Comparison of ENCODE assay signal across 1 cellular context in the genomic region with DNA sequence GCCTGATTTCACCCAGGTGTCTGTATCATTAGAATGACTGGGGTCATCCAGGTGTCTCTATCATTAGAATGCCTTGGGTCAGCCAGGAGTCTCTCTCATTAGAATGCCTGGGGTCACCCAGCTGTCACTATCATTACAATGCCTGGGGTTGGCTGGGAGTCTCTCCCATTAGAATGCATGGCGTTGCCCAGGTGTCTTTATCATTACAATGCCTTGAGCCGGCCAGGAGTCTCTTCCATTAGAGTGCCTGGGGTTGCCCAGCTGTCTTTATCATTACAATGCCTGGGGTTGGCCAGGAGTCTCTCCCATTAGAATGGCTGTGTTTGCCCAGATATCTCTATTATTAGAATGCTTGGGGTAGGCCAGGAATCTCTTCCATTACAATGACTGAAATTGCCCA.
TF ChIP-seq lines count a peak whose summit lies in the region.

No MANE protein-coding gene starts in this region.

TF ChIP-seq in HepG2, 621 proteins besides CTCF, POLR2A, EP300 and RAD21:
- TF ChIP-seq ZNF24 (IDR thresholded peaks at IDR 0.05) (no peak), ZNF431 (CRISPR knock-in tag; IDR thresholded peaks at IDR 0.05; ENCODE audit: borderline replicate concordance, low read depth) (no peak), NFRKB (IDR thresholded peaks at IDR 0.05) (no peak), GLI4 (CRISPR knock-in tag; IDR thresholded peaks at IDR 0.05; ENCODE audit: borderline replicate concordance) (no peak), FOXA1 (IDR thresholded peaks at IDR 0.05) (no peak), FOXA1 (CRISPR knock-in tag; IDR thresholded peaks at IDR 0.05) (no peak), SP2 (CRISPR knock-in tag; IDR thresholded peaks at IDR 0.05) (no peak), JARID2 (CRISPR knock-in tag; IDR thresholded peaks at IDR 0.05; ENCODE audit: insufficient replicate concordance) (no peak), ZNF446 (CRISPR knock-in tag; IDR thresholded peaks at IDR 0.05) (no peak), RELA (CRISPR knock-in tag; IDR thresholded peaks at IDR 0.05) (no peak), SRSF1 (optimal IDR thresholded peaks at IDR 0.05; ENCODE audit: low read depth, low read length) (no peak), TCF7 (IDR thresholded peaks at IDR 0.05; ENCODE audit: low read depth) (no peak), FOXO1 (CRISPR knock-in tag; IDR thresholded peaks at IDR 0.05) (no peak), ZBTB21 (CRISPR knock-in tag; IDR thresholded peaks at IDR 0.05) (no peak), ELF1 (CRISPR knock-in tag; IDR thresholded peaks at IDR 0.05) (no peak)
- TF ChIP-seq, protein P1, sequence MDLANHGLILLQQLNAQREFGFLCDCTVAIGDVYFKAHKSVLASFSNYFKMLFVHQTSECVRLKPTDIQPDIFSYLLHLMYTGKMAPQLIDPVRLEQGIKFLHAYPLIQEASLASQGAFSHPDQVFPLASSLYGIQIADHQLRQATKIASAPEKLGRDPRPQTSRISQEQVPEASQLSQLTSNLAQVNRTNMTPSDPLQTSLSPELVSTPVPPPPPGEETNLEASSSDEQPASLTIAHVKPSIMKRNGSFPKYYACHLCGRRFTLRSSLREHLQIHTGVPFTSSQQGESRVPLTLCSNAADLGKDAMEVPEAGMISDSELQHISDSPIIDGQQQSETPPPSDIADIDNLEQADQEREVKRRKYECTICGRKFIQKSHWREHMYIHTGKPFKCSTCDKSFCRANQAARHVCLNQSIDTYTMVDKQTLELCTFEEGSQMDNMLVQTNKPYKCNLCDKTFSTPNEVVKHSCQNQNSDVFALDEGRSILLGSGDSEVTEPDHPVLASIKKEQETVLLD (CRISPR knock-in tag; IDR thresholded peaks at IDR 0.05; ENCODE audit: low read depth): no peak
- TF ChIP-seq, protein P2, sequence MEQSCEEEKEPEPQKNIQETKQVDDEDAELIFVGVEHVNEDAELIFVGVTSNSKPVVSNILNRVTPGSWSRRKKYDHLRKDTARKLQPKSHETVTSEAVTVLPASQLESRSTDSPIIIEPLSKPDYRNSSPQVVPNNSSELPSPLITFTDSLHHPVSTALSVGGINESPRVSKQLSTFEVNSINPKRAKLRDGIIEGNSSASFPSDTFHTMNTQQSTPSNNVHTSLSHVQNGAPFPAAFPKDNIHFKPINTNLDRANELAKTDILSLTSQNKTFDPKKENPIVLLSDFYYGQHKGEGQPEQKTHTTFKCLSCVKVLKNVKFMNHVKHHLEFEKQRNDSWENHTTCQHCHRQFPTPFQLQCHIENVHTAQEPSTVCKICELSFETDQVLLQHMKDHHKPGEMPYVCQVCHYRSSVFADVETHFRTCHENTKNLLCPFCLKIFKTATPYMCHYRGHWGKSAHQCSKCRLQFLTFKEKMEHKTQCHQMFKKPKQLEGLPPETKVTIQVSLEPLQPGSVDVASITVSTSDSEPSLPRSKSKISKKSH (CRISPR knock-in tag; IDR thresholded peaks at IDR 0.05; ENCODE audit: borderline replicate concordance): no peak
